Comparison of ENCODE assay signal across 9 cellular contexts in genomic region chr2:26300234-26300641, GRCh38. TPM values are rescaled to one million over a fixed set of nuclear protein-coding genes. Genes with fewer than 3 reads are reported as not detected.
DNase-seq lines count a peak whose midpoint lies in the region; ATAC-seq and TF ChIP-seq lines count a peak whose summit lies in the region.
"Had no signal": no experiment of that assay in that cellular context is flagged by ENCODE, and none has a peak within 500 bp of the region (broad histone marks: within the 10 kb centered on the region; RNA-seq: fewer than 3 reads in every experiment).

No MANE protein-coding gene starts in this region.

- peak in 1 of 4 donors; percentile 7 for ATAC-seq in right lobe of liver
- no peak for ATAC-seq in stimulated activated naive CD8-positive, alpha-beta T cell treated with anti-CD3 and anti-CD28 coated beads, Interleukin-15, Interleukin-2, amounts not matched to agents 100 U/mL and 50 U/mL, for 24 hours
- ATAC-seq in HG02678 (IDR thresholded peaks at IDR 0.05; ENCODE audit: unreplicated experiment), result no peak
- no peak for ATAC-seq in HG02610 (IDR thresholded peaks at IDR 0.05; ENCODE audit: unreplicated experiment)

- in situ Hi-C loops in brain microvascular endothelial cell (cut with HindIII; ENCODE audit: low pct_ligation_motif_present, low sequenced_read_pairs), result no loop called here

- DNase-seq in LHCN-M2 (ENCODE audit: low read depth) (peak; percentile 37), brain microvascular endothelial cell (peak; percentile 16), right lobe of liver (no peak), H4 (ENCODE audit: low spot score) (no peak), superior temporal gyrus (ENCODE audit: extremely low spot score) (no peak)
- DNase-seq in stimulated activated naive CD8-positive, alpha-beta T cell treated with anti-CD3 and anti-CD28 coated beads, Interleukin-15, Interleukin-2, amounts not matched to agents 100 U/mL and 50 U/mL, for 24 hours, result peak; percentile 19
- DNase-seq: NK-92 treated with Interleukin-12 subunit alpha and Interleukin-12 subunit beta, amount 100 ng/mL, for 24 hours had no signal

- H3K27me3 ChIP-seq in brain microvascular endothelial cell (replicated peaks) (no peaks in the 10 kb centered on the region), right lobe of liver (no peaks in the 10 kb centered on the region)

- no peak for TF ChIP-seq CTCF in brain microvascular endothelial cell (IDR thresholded peaks at IDR 0.05; ENCODE audit: low read depth, low read length, missing control alignments)
- TF ChIP-seq CTCF in right lobe of liver (IDR thresholded peaks at IDR 0.05), result no peak

- H3K4me3 ChIP-seq in brain microvascular endothelial cell (ENCODE audit: low read depth, low read length) (peak overlapping the region; percentile 63), right lobe of liver (peak overlapping the region in 2 of 3 donors; percentile 65 to 69)

- intact Hi-C loops in right lobe of liver (cut with DNase I), result no loop called here

- TF ChIP-seq POLR2A in right lobe of liver (IDR thresholded peaks at IDR 0.05), result no peak

- H3K36me3 ChIP-seq in brain microvascular endothelial cell (replicated peaks) (no peaks in the 10 kb centered on the region), right lobe of liver (no peaks in the 10 kb centered on the region)

- 40% methylated on average over 12 of the region's 12 CpGs for WGBS in right lobe of liver (ENCODE audit: insufficient coverage, low coverage, low lambda C conversion rate, missing lambda C conversion rate)

- H3K27ac ChIP-seq in brain microvascular endothelial cell (peak overlapping the region; percentile 80), right lobe of liver (peak overlapping the region in 2 of 3 donors; percentile 60 to 83)

- H3K4me1 ChIP-seq in right lobe of liver, result no peaks in the 10 kb centered on the region

- H3K9me3 ChIP-seq in right lobe of liver, result no peaks in the 10 kb centered on the region

RNA-seq across cellular contexts. Expression of gene SELENOI, which starts 45.7 kb away (rescaled TPM):
- 20.8 and 21.8 TPM in 2 replicates for total RNA-seq in LHCN-M2 (2014; rRNA removed)
- 2.9 TPM for polyA plus RNA-seq in LHCN-M2 (2012)
- total RNA-seq in right lobe of liver, result 10 to 100 TPM; 24.1 to 39.1 (median 33.7) TPM
- total RNA-seq in H4 (2014; rRNA removed; shearing (Covaris generic)), result 10.9 and 18.8 TPM in 2 replicates

RNA-seq across cellular contexts. Expression of gene ADGRF3, which starts 46.4 kb away (rescaled TPM):
- total RNA-seq in LHCN-M2 (2014; rRNA removed) (0.11 TPM in 1 of 2 replicates, not detected in the other), right lobe of liver (under 1 TPM in 3 of 6 experiments, not detected in 3; 0.07 to 0.51 (median 0.15) TPM)
- polyA plus RNA-seq in LHCN-M2 (2012), result 0.09 TPM
- total RNA-seq in H4 (2014; rRNA removed; shearing (Covaris generic)), result 0.02 TPM in 1 of 2 replicates, not detected in the other

RNA-seq across cellular contexts. Expression of gene HADHB, which starts 55.5 kb away (rescaled TPM):
- total RNA-seq in LHCN-M2 (2014; rRNA removed), result 114 and 118 TPM in 2 replicates
- polyA plus RNA-seq in LHCN-M2 (2012), result 97.4 TPM
- total RNA-seq in right lobe of liver, result 100 to 1,000 TPM; 129 to 295 (median 219) TPM
- total RNA-seq in H4 (2014; rRNA removed; shearing (Covaris generic)), result 68.8 and 71.4 TPM in 2 replicates

RNA-seq across cellular contexts. Expression of gene HADHA, which starts 55.8 kb away (rescaled TPM):
- 122 and 127 TPM in 2 replicates for total RNA-seq in LHCN-M2 (2014; rRNA removed)
- polyA plus RNA-seq in LHCN-M2 (2012), result 120 TPM
- 100 to 1,000 TPM; 115 to 246 (median 160) TPM for total RNA-seq in right lobe of liver
- 91.9 and 96.8 TPM in 2 replicates for total RNA-seq in H4 (2014; rRNA removed; shearing (Covaris generic))

Comparison
In these comparisons a context has a peak if more than half of its experiments do, and no peak if none do; other contexts are left out.
1. DNase-seq: peak in LHCN-M2 (single experiment), brain microvascular endothelial cell (single experiment) and stimulated activated naive CD8-positive, alpha-beta T cell treated with anti-CD3 and anti-CD28 coated beads, Interleukin-15, Interleukin-2, amounts not matched to agents 100 U/mL and 50 U/mL, for 24 hours (single experiment); none in right lobe of liver (0 of 3), H4 (single experiment) and superior temporal gyrus (single experiment).